ENCODE assay signal across 1 cellular context in genomic region chr10:124998624-124999291, GRCh38.
TF ChIP-seq lines count a peak whose summit lies in the region.

No MANE protein-coding gene starts in this region.

TF ChIP-seq in WTC11, 78 proteins besides CTCF, POLR2A, EP300 and RAD21 (continued from another document):
- TF ChIP-seq ZNF512 (CRISPR knock-in tag; IDR thresholded peaks at IDR 0.05; ENCODE audit: borderline replicate concordance) = no peak
- no peak for TF ChIP-seq MXD4 (CRISPR knock-in tag; IDR thresholded peaks at IDR 0.05; ENCODE audit: borderline replicate concordance)
- TF ChIP-seq JUN (CRISPR knock-in tag; IDR thresholded peaks at IDR 0.05) = no peak
- no peak for TF ChIP-seq AR (CRISPR knock-in tag; IDR thresholded peaks at IDR 0.05)
TF ChIP-seq in WTC11: peak in this region for 0.
